1 cellular context compared by ENCODE assay signal in the genomic region with DNA sequence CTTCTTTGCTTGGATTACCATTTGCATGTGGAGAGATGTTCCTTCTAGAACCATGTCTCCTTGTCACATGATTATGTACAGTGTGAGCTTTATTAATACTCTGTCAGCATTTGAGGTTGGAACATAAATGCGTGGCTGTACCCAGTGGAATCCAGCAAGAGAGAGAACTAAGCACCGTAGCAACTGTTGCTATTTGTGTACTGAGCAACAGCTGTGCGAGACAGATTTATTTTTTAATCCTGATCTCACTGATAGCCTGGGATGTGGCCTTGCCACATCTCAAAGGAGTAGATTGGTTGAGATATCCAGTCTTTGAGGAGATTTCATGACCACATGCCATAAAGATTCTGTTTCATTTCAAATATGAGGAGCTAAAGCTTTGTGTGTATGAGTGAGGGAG.
TF ChIP-seq lines count a peak whose summit lies in the region.

No MANE protein-coding gene starts in this region.

TF ChIP-seq in GM23338, 12 proteins besides CTCF, POLR2A, EP300 and RAD21 (continued from another document):
- TF ChIP-seq, protein P1, sequence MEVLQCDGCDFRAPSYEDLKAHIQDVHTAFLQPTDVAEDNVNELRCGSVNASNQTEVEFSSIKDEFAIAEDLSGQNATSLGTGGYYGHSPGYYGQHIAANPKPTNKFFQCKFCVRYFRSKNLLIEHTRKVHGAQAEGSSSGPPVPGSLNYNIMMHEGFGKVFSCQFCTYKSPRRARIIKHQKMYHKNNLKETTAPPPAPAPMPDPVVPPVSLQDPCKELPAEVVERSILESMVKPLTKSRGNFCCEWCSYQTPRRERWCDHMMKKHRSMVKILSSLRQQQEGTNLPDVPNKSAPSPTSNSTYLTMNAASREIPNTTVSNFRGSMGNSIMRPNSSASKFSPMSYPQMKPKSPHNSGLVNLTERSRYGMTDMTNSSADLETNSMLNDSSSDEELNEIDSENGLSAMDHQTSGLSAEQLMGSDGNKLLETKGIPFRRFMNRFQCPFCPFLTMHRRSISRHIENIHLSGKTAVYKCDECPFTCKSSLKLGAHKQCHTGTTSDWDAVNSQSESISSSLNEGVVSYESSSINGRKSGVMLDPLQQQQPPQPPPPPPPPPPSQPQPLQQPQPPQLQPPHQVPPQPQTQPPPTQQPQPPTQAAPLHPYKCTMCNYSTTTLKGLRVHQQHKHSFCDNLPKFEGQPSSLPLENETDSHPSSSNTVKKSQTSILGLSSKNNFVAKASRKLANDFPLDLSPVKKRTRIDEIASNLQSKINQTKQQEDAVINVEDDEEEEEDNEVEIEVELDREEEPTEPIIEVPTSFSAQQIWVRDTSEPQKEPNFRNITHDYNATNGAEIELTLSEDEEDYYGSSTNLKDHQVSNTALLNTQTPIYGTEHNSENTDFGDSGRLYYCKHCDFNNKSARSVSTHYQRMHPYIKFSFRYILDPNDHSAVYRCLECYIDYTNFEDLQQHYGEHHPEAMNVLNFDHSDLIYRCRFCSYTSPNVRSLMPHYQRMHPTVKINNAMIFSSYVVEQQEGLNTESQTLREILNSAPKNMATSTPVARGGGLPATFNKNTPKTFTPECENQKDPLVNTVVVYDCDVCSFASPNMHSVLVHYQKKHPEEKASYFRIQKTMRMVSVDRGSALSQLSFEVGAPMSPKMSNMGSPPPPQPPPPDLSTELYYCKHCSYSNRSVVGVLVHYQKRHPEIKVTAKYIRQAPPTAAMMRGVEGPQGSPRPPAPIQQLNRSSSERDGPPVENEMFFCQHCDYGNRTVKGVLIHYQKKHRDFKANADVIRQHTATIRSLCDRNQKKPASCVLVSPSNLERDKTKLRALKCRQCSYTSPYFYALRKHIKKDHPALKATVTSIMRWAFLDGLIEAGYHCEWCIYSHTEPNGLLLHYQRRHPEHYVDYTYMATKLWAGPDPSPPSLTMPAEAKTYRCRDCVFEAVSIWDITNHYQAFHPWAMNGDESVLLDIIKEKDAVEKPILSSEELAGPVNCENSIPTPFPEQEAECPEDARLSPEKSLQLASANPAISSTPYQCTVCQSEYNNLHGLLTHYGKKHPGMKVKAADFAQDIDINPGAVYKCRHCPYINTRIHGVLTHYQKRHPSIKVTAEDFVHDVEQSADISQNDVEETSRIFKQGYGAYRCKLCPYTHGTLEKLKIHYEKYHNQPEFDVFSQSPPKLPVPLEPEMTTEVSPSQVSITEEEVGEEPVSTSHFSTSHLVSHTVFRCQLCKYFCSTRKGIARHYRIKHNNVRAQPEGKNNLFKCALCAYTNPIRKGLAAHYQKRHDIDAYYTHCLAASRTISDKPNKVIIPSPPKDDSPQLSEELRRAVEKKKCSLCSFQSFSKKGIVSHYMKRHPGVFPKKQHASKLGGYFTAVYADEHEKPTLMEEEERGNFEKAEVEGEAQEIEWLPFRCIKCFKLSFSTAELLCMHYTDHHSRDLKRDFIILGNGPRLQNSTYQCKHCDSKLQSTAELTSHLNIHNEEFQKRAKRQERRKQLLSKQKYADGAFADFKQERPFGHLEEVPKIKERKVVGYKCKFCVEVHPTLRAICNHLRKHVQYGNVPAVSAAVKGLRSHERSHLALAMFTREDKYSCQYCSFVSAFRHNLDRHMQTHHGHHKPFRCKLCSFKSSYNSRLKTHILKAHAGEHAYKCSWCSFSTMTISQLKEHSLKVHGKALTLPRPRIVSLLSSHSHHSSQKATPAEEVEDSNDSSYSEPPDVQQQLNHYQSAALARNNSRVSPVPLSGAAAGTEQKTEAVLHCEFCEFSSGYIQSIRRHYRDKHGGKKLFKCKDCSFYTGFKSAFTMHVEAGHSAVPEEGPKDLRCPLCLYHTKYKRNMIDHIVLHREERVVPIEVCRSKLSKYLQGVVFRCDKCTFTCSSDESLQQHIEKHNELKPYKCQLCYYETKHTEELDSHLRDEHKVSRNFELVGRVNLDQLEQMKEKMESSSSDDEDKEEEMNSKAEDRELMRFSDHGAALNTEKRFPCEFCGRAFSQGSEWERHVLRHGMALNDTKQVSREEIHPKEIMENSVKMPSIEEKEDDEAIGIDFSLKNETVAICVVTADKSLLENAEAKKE (CRISPR knock-in tag; IDR thresholded peaks at IDR 0.05), result no peak
- no peak for TF ChIP-seq ZNF331 (CRISPR knock-in tag; IDR thresholded peaks at IDR 0.05; ENCODE audit: low read depth)
- no peak for TF ChIP-seq STAT1 (IDR thresholded peaks at IDR 0.05; ENCODE audit: unreplicated experiment)
- TF ChIP-seq NANOG (IDR thresholded peaks at IDR 0.05; ENCODE audit: borderline replicate concordance), result no peak
- TF ChIP-seq ZNF114 (CRISPR knock-in tag; IDR thresholded peaks at IDR 0.05), result no peak
- TF ChIP-seq, protein P2, sequence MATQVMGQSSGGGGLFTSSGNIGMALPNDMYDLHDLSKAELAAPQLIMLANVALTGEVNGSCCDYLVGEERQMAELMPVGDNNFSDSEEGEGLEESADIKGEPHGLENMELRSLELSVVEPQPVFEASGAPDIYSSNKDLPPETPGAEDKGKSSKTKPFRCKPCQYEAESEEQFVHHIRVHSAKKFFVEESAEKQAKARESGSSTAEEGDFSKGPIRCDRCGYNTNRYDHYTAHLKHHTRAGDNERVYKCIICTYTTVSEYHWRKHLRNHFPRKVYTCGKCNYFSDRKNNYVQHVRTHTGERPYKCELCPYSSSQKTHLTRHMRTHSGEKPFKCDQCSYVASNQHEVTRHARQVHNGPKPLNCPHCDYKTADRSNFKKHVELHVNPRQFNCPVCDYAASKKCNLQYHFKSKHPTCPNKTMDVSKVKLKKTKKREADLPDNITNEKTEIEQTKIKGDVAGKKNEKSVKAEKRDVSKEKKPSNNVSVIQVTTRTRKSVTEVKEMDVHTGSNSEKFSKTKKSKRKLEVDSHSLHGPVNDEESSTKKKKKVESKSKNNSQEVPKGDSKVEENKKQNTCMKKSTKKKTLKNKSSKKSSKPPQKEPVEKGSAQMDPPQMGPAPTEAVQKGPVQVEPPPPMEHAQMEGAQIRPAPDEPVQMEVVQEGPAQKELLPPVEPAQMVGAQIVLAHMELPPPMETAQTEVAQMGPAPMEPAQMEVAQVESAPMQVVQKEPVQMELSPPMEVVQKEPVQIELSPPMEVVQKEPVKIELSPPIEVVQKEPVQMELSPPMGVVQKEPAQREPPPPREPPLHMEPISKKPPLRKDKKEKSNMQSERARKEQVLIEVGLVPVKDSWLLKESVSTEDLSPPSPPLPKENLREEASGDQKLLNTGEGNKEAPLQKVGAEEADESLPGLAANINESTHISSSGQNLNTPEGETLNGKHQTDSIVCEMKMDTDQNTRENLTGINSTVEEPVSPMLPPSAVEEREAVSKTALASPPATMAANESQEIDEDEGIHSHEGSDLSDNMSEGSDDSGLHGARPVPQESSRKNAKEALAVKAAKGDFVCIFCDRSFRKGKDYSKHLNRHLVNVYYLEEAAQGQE (IDR thresholded peaks at IDR 0.05; ENCODE audit: unreplicated experiment), result no peak
- TF ChIP-seq JUNB (IDR thresholded peaks at IDR 0.05; ENCODE audit: unreplicated experiment), result no peak
